Comparison of ENCODE assay signal across 1 cellular context in the genomic region with DNA sequence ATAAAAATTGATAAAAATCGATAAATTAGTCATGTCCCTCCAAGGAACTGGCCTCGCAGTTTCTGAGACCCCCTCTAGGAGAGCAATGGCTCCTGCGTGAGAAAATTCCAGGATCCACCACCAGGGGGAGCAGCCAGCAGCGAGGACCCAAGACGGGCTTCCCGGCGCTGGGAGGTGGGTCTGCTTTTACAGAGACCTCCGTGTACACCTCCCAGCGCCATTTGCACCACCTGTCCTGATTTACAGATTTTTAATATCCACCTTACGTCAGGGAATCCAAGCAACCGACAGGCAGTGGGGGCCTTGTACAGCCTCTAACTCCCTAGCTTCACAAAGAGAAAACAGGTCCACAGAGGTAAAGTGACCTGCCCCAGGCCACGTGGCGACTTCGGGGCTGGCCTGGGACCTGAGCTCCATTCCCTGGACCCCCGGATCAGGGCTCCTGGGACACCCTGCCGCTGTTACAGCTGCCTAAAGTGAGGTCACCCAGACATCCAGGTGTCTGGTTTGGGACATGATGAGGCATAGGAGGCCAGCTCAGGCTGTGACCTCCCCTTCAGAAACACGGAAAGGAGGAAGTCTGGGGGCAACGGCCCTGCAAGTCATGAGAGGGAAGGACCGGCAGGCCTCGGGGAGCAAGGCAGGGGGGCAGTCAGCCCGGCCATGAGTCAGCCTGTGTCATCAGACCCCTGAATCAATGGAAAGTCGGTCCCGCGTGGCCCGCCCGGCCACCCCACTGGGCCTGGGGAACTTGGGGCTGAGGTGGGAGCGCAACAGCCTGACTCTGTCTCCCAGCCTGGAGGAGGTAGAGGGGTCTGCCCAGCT.
TF ChIP-seq lines count a peak whose summit lies in the region.

No MANE protein-coding gene starts in this region.

TF ChIP-seq in GM12878, 131 proteins besides CTCF, POLR2A, EP300 and RAD21:
- TF ChIP-seq SMC3 (IDR thresholded peaks at IDR 0.05; ENCODE audit: borderline replicate concordance, low read length), result peak; percentile 85
- TF ChIP-seq MXI1 (IDR thresholded peaks at IDR 0.05; ENCODE audit: low read depth, low read length), result peak; percentile 38; the same call in 1 of the 2 replicates
- peak; percentile 87 for TF ChIP-seq YY1 (IDR thresholded peaks at IDR 0.05; ENCODE audit: low read depth, low read length)
- no peak for TF ChIP-seq LARP7 (IDR thresholded peaks at IDR 0.05)
- TF ChIP-seq, protein P1, sequence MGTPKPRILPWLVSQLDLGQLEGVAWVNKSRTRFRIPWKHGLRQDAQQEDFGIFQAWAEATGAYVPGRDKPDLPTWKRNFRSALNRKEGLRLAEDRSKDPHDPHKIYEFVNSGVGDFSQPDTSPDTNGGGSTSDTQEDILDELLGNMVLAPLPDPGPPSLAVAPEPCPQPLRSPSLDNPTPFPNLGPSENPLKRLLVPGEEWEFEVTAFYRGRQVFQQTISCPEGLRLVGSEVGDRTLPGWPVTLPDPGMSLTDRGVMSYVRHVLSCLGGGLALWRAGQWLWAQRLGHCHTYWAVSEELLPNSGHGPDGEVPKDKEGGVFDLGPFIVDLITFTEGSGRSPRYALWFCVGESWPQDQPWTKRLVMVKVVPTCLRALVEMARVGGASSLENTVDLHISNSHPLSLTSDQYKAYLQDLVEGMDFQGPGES (IDR thresholded peaks at IDR 0.05), result no peak
TF ChIP-seq in GM12878: peak in this region for 3.
